8 cellular contexts compared by ENCODE assay signal in the genomic region with DNA sequence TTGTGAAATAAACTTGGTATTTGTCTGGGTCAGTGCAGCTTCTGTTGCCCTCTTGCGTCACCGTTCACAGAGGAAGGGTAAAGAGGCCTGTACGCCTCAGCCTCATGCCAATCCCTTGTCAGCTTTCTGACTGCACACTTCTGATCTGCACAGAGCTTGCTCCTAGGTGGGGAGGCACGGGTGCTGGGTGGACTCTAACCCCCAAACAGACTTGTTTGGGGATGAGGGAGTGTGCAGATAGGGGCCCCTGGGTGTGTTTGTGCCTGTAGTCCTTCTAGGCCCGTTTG. TPM values are rescaled to one million over a fixed set of nuclear protein-coding genes. Genes with fewer than 3 reads are reported as not detected.
DNase-seq lines count a peak whose midpoint lies in the region; ATAC-seq and TF ChIP-seq lines count a peak whose summit lies in the region.

No MANE protein-coding gene starts in this region.

- H3K27me3 Mint-ChIP-seq in activated T-cell treated with anti-CD3 and anti-CD28 coated beads, Interleukin-2, amount 50 U/mL, for 4 hours (ENCODE audit: low read depth) = no peaks in the 10 kb centered on the region
- H3K27me3 Mint-ChIP-seq in stimulated activated naive CD8-positive, alpha-beta T cell treated with anti-CD3 and anti-CD28 coated beads, Interleukin-15, amount 100 ng/mL, for 72 hours = no peaks in the 10 kb centered on the region

- no peak for DNase-seq in activated T-cell treated with anti-CD3 and anti-CD28 coated beads, Interleukin-2, amount 50 U/mL, for 4 hours
- no peak for DNase-seq in activated T-cell treated with anti-CD3 and anti-CD28 coated beads, Interleukin-2, amount 50 U/mL, for 1 hour
- DNase-seq in stimulated activated naive CD8-positive, alpha-beta T cell treated with anti-CD3 and anti-CD28 coated beads, Interleukin-15, amount 100 ng/mL, for 72 hours = no peak
- DNase-seq in stimulated activated CD8-positive, alpha-beta memory T cell treated with anti-CD3 and anti-CD28 coated beads, Interleukin-4, amount 100 ng/mL, for 48 hours = no peak
- no peak for DNase-seq in globus pallidus (ENCODE audit: low spot score)
- DNase-seq in NCI-H345 treated with DMSO at 0.1 percent for 48 hours (lab: John Stamatoyannopoulos, UW; ENCODE audit: unreplicated experiment) = no peak

- H3K4me1 Mint-ChIP-seq in activated T-cell treated with anti-CD3 and anti-CD28 coated beads, Interleukin-2, amount 50 U/mL, for 4 hours (ENCODE audit: low read depth) = peaks cover 51% of the 10 kb centered on the region
- peaks cover 59% of the 10 kb centered on the region for H3K4me1 Mint-ChIP-seq in stimulated activated naive CD8-positive, alpha-beta T cell treated with anti-CD3 and anti-CD28 coated beads, Interleukin-15, amount 100 ng/mL, for 72 hours

- TF ChIP-seq CTCF in VCaP (conservative IDR thresholded peaks at IDR 0.05) = no peak

- peak overlapping the region; percentile 76; the same call in 1 of the 2 replicates for H3K27ac ChIP-seq in VCaP

- H3K4me3 ChIP-seq in iPS-11a (ENCODE audit: low read depth, low read length) = peak overlapping the region; percentile 64

- H3K27ac Mint-ChIP-seq in stimulated activated naive CD8-positive, alpha-beta T cell treated with anti-CD3 and anti-CD28 coated beads, Interleukin-15, amount 100 ng/mL, for 72 hours = no peak overlapping the region

- H3K4me3 Mint-ChIP-seq in activated T-cell treated with anti-CD3 and anti-CD28 coated beads, Interleukin-2, amount 50 U/mL, for 4 hours = peak overlapping the region; percentile 80
- H3K4me3 Mint-ChIP-seq in stimulated activated naive CD8-positive, alpha-beta T cell treated with anti-CD3 and anti-CD28 coated beads, Interleukin-15, amount 100 ng/mL, for 72 hours = peak overlapping the region; percentile 41 to 75

- no peaks in the 10 kb centered on the region for H3K9me3 Mint-ChIP-seq in activated T-cell treated with anti-CD3 and anti-CD28 coated beads, Interleukin-2, amount 50 U/mL, for 4 hours
- H3K9me3 Mint-ChIP-seq in stimulated activated naive CD8-positive, alpha-beta T cell treated with anti-CD3 and anti-CD28 coated beads, Interleukin-15, amount 100 ng/mL, for 72 hours = no peaks in the 10 kb centered on the region

- ATAC-seq in activated T-cell treated with anti-CD3 and anti-CD28 coated beads, Interleukin-2, amount 50 U/mL, for 4 hours = no peak
- no peak for ATAC-seq in stimulated activated naive CD8-positive, alpha-beta T cell treated with anti-CD3 and anti-CD28 coated beads, Interleukin-15, amount 100 ng/mL, for 72 hours

- peaks cover 27% of the 10 kb centered on the region for H3K36me3 Mint-ChIP-seq in activated T-cell treated with anti-CD3 and anti-CD28 coated beads, Interleukin-2, amount 50 U/mL, for 4 hours (ENCODE audit: insufficient read depth)

RNA-seq across cellular contexts. Expression of a gene that starts 0.8 kb away (rescaled TPM):
- total RNA-seq in activated T-cell treated with anti-CD3 and anti-CD28 coated beads, Interleukin-2, amount 50 U/mL, for 4 hours = 10 to 100 TPM; 32.1 to 35.1 (median 33.7) TPM

RNA-seq across cellular contexts. Expression of a gene that starts 3.4 kb away (rescaled TPM):
- total RNA-seq in activated T-cell treated with anti-CD3 and anti-CD28 coated beads, Interleukin-2, amount 50 U/mL, for 4 hours = 100 to 1,000 TPM; 202 to 210 (median 209) TPM

RNA-seq across cellular contexts. Expression of a gene that starts 8.4 kb away (rescaled TPM):
- total RNA-seq in activated T-cell treated with anti-CD3 and anti-CD28 coated beads, Interleukin-2, amount 50 U/mL, for 4 hours = 100 to 1,000 TPM; 128 to 151 (median 145) TPM

RNA-seq across cellular contexts. Expression of a gene that starts 13.2 kb away (rescaled TPM):
- total RNA-seq in activated T-cell treated with anti-CD3 and anti-CD28 coated beads, Interleukin-2, amount 50 U/mL, for 4 hours = 1 to 10 TPM; 1.0 to 1.8 (median 1.2) TPM

RNA-seq across cellular contexts. Expression of a gene that starts 31.5 kb away (rescaled TPM):
- total RNA-seq in activated T-cell treated with anti-CD3 and anti-CD28 coated beads, Interleukin-2, amount 50 U/mL, for 4 hours = 10 to 100 TPM; 27.5 to 31.9 (median 28.2) TPM
